8 cellular contexts compared by ENCODE assay signal in genomic region chr12:71283883-71284282, GRCh38.
"Had no signal": no experiment of that assay in that cellular context is flagged by ENCODE, and none has a peak within 500 bp of the region (broad histone marks: within the 10 kb centered on the region; RNA-seq: fewer than 3 reads in every experiment).

No MANE protein-coding gene starts in this region.

- DNase-seq: GDM1, GF-D8 had no signal

- FAIRE-seq: G401.6, GM12878, GM12891, GM12892, GM18507, GM19239 had no signal

- ATAC-seq: GM12878 had no signal

- H3K4me3 ChIP-seq: GM12878 had no signal
